Comparison of ENCODE assay signal across 8 cellular contexts in the genomic region with DNA sequence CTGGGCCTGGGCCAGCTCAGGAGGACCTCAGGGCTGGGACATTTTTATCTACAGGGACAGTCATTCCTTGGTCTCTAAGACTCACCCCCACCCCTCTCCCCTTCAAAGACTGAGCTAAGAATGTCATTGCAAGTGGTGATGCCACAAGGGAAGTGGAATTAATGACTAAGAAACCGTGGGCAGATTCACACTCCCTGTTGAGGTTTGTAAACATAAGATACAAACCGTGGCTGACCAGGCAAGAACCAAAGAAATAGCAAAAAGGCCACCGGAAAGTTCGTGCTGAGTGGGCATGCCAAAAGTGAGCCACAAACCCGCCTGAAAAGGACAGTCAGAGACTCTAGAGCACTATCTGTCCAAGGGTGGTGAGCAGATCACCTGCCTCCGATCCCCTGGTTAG. TPM values are rescaled to one million over a fixed set of nuclear protein-coding genes. Genes with fewer than 3 reads are reported as not detected.
DNase-seq lines count a peak whose midpoint lies in the region; ATAC-seq and TF ChIP-seq lines count a peak whose summit lies in the region.

No MANE protein-coding gene starts in this region.

- H3K36me3 ChIP-seq in psoas muscle (ENCODE audit: insufficient read depth in 1 of 2, low read depth in 1 of 2) = no peaks in the 10 kb centered on the region

- WGBS in psoas muscle, 3 donors = 53 to 70% (median 62%) methylated on average over 6 of the region's 6 CpGs

- DNase-seq in ELR (ENCODE audit: low read depth) = peak; percentile 72
- DNase-seq in NB4 (ENCODE audit: low read depth) = peak; percentile 85
- no peak for DNase-seq in coronary artery (ENCODE audit: low spot score)
- DNase-seq in psoas muscle = no peak
- DNase-seq in DMS 273 treated with DMSO at 0.1 percent for 48 hours (lab: John Stamatoyannopoulos, UW) = no peak
- DNase-seq in inferior parietal cortex (ENCODE audit: extremely low spot score) = no peak
- DNase-seq in HuH-7.5 (ENCODE audit: low spot score) = no peak

- intact Hi-C loops in psoas muscle (cut with DNase I) = no loop called here

- peak overlapping the region; percentile 87 to 96 for H3K27ac ChIP-seq in coronary artery
- H3K27ac ChIP-seq in psoas muscle = peak overlapping the region; percentile 76

- peaks cover 78% of the 10 kb centered on the region for H3K4me1 ChIP-seq in psoas muscle

- no peaks in the 10 kb centered on the region for H3K9me3 ChIP-seq in psoas muscle

- no peak for TF ChIP-seq POLR2A in NB4 (IDR thresholded peaks at IDR 0.05; ENCODE audit: extremely low read depth, insufficient read length)

- H3K27me3 ChIP-seq in psoas muscle (ENCODE audit: insufficient read depth in 3 of 3, low read length in 2 of 3) = no peaks in the 10 kb centered on the region

- no peak for TF ChIP-seq CTCF in NB4 (IDR thresholded peaks at IDR 0.05; ENCODE audit: low read depth, low read length)
- no peak for TF ChIP-seq CTCF in coronary artery (IDR thresholded peaks at IDR 0.05)
- TF ChIP-seq CTCF in psoas muscle (IDR thresholded peaks at IDR 0.05) = no peak

- H3K4me3 ChIP-seq in NB4 (ENCODE audit: low read depth, low read length) (no peak overlapping the region), coronary artery (no peak overlapping the region), psoas muscle (no peak overlapping the region)

- peak in 3 of 4 donors; percentile 3 to 32 (median 25) for ATAC-seq in psoas muscle
- no peak for ATAC-seq in GM19452 (IDR thresholded peaks at IDR 0.05; ENCODE audit: unreplicated experiment)

RNA-seq across cellular contexts. Expression of gene NUAK1, which starts 25.7 kb away (rescaled TPM):
- 100 to 1,000 TPM in 1 of 4 donors, 10 to 100 TPM in 3; 19.8 to 102 (median 35.6) TPM for total RNA-seq in psoas muscle
- 10 to 100 TPM in 2 of 3 donors, 1 to 10 TPM in 1; 7.0 to 21.8 (median 10.2) TPM for polyA plus RNA-seq in psoas muscle

Comparison
In these comparisons a context has a peak if more than half of its experiments do, and no peak if none do; other contexts are left out.
1. DNase-seq: peak in ELR (single experiment) and NB4 (single experiment); none in coronary artery (single experiment), psoas muscle (0 of 2), DMS 273 treated with DMSO at 0.1 percent for 48 hours (single experiment), inferior parietal cortex (single experiment) and HuH-7.5 (single experiment).